10 cellular contexts compared by ENCODE assay signal in the genomic region with DNA sequence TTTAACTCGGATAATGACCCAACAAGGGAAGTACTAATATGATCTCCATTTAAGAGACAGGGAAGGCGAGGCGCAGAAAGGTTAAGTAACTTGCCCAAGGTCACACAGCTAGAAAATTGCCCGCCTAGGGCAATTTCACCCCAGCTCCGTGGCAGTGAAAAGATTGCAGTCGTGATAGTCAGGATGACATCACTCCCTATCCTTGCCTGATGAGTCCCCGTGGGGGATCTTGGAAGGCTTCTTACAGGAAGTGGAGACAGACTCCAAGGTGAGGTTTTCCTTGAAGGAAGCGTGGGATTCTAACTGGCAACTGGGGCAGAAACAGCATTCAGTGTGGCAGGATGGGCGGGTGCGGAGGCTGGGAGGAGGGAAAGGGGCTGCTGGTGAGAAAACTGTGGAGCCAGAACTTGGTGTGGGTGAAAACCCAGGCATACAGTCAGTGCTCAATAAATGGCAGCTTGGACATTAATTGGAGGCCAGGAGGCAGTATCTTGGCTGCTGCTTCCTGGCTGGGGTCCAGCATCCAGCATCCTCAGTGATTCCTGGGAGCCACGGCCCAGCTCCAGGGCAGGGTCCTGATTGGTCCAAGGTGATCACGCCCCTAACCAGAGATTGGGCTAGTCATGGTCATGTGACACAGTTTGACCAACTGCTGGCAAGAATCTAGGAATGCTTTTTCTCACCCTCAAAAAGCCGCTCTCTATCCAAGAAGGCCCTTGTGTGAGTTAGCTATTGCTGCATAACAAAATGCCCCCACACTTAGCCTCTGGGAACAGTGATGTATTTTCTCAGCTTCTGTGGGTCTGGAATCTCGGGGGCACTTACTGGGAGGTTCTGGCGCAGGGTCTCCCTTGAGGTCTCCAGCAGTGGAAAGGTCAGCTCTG.
DNase-seq lines count a peak whose midpoint lies in the region; ATAC-seq, FAIRE-seq and TF ChIP-seq lines count a peak whose summit lies in the region.
"Had no signal": no experiment of that assay in that cellular context is flagged by ENCODE, and none has a peak within 500 bp of the region (broad histone marks: within the 10 kb centered on the region; RNA-seq: fewer than 3 reads in every experiment).

No MANE protein-coding gene starts in this region.

- H3K4me3 ChIP-seq in bronchial epithelial cell (ENCODE audit: low read depth, low read length) (no peak overlapping the region), mesendoderm (ENCODE audit: low read length) (no peak overlapping the region)

- DNase-seq in A172 (ENCODE audit: low spot score) (peak; percentile 79), HK-2 (ENCODE audit: unreplicated experiment) (peak; percentile 57), bronchial epithelial cell (ENCODE audit: low read depth) (peak; percentile 76), mesendoderm (peak; percentile 90), GOT3 (lab: John Stamatoyannopoulos, UW) (no peak), HuH-7 (ENCODE audit: low spot score) (no peak)
- no peak for DNase-seq in activated naive CD8-positive, alpha-beta T cell treated with anti-CD3 and anti-CD28 coated beads, Interleukin-2, amount 50 U/mL, for 24 hours
- DNase-seq: CD4-positive, CD25-positive, alpha-beta regulatory T cell; NCI-H1092 treated with DMSO at 0.1 percent for 48 hours had no signal

- no peak overlapping the region for H3K18ac ChIP-seq in mesendoderm (ENCODE audit: low read length)

- H3K36me3 ChIP-seq in bronchial epithelial cell (ENCODE audit: control insufficient read depth, insufficient read depth, low read length) (no peaks in the 10 kb centered on the region), mesendoderm (ENCODE audit: control insufficient read depth, insufficient read depth, low read length) (no peaks in the 10 kb centered on the region)

- no peak overlapping the region for H4K5ac ChIP-seq in mesendoderm (ENCODE audit: low read length)

- no peak overlapping the region for H4K8ac ChIP-seq in mesendoderm (ENCODE audit: low read depth, low read length)

- no peak overlapping the region for H3K9ac ChIP-seq in mesendoderm (ENCODE audit: low read length)

- ATAC-seq in GM18505 (IDR thresholded peaks at IDR 0.05; ENCODE audit: unreplicated experiment), result no peak
- ATAC-seq in activated naive CD8-positive, alpha-beta T cell treated with anti-CD3 and anti-CD28 coated beads, Interleukin-2, amount 50 U/mL, for 24 hours, result no peak

- peaks cover 58% of the 10 kb centered on the region for H3K4me1 Mint-ChIP-seq in activated naive CD8-positive, alpha-beta T cell treated with anti-CD3 and anti-CD28 coated beads, Interleukin-2, amount 50 U/mL, for 24 hours

- no peak overlapping the region for H2BK120ac ChIP-seq in mesendoderm (ENCODE audit: low read depth, low read length)

- H3K27ac ChIP-seq in mesendoderm (ENCODE audit: low read depth, low read length), result no peak overlapping the region

- no CpG with 5 or more reads among the region's 15 CpGs for WGBS in mesendoderm (ENCODE audit: extremely low coverage, insufficient coverage, low lambda C conversion rate)

- H3K9me3 Mint-ChIP-seq in activated naive CD8-positive, alpha-beta T cell treated with anti-CD3 and anti-CD28 coated beads, Interleukin-2, amount 50 U/mL, for 24 hours, result no peaks in the 10 kb centered on the region
- H3K9me3 Mint-ChIP-seq: CD4-positive, CD25-positive, alpha-beta regulatory T cell had no signal

- TF ChIP-seq CTCF in bronchial epithelial cell (IDR thresholded peaks at IDR 0.05; ENCODE audit: insufficient read depth, low read length, severe bottlenecking), result no peak

- no peak overlapping the region for H2BK5ac ChIP-seq in mesendoderm (ENCODE audit: low read length)

- H3K4ac ChIP-seq in mesendoderm (ENCODE audit: low read depth, low read length), result no peak overlapping the region

- H3K36me3 Mint-ChIP-seq in activated naive CD8-positive, alpha-beta T cell treated with anti-CD3 and anti-CD28 coated beads, Interleukin-2, amount 50 U/mL, for 24 hours (ENCODE audit: low read depth), result no peaks in the 10 kb centered on the region
- H3K36me3 Mint-ChIP-seq: CD4-positive, CD25-positive, alpha-beta regulatory T cell had no signal

- no peak overlapping the region for H2AK5ac ChIP-seq in mesendoderm (ENCODE audit: low read length)

- no peak overlapping the region for H3K4me2 ChIP-seq in mesendoderm (ENCODE audit: low read length)

- no peaks in the 10 kb centered on the region for H3K79me2 ChIP-seq in mesendoderm (ENCODE audit: control insufficient read depth, insufficient read depth, low read length)

- H3K56ac ChIP-seq in mesendoderm (ENCODE audit: low read length), result no peak overlapping the region

- peaks cover 9% of the 10 kb centered on the region for H3K27me3 Mint-ChIP-seq in activated naive CD8-positive, alpha-beta T cell treated with anti-CD3 and anti-CD28 coated beads, Interleukin-2, amount 50 U/mL, for 24 hours

- no peak for TF ChIP-seq POLR2A in GM18505 (IDR thresholded peaks at IDR 0.05; ENCODE audit: borderline replicate concordance, extremely low read depth, insufficient read depth, insufficient read length)

- no peak overlapping the region for H2BK15ac ChIP-seq in mesendoderm (replicated peaks; ENCODE audit: low read depth)

- FAIRE-seq in bronchial epithelial cell (lab: Jason Lieb, UNC), result no peak

- H3K27ac Mint-ChIP-seq in activated naive CD8-positive, alpha-beta T cell treated with anti-CD3 and anti-CD28 coated beads, Interleukin-2, amount 50 U/mL, for 24 hours, result no peak overlapping the region
- H3K27ac Mint-ChIP-seq: CD4-positive, CD25-positive, alpha-beta regulatory T cell had no signal

- no peaks in the 10 kb centered on the region for H3K27me3 ChIP-seq in bronchial epithelial cell (ENCODE audit: control insufficient read depth, insufficient read depth, low read length)
- H3K27me3 ChIP-seq in mesendoderm (ENCODE audit: insufficient read depth, low read length, poor library complexity), result no peaks in the 10 kb centered on the region

- H3K4me3 Mint-ChIP-seq in activated naive CD8-positive, alpha-beta T cell treated with anti-CD3 and anti-CD28 coated beads, Interleukin-2, amount 50 U/mL, for 24 hours, result no peak overlapping the region

- H3K23ac ChIP-seq in mesendoderm (ENCODE audit: low read length), result no peak overlapping the region

- H3K4me1 ChIP-seq in mesendoderm (ENCODE audit: control insufficient read depth, low read depth, low read length), result peaks cover 3% of the 10 kb centered on the region

- H3K79me1 ChIP-seq in mesendoderm (ENCODE audit: low read length), result no peaks in the 10 kb centered on the region

Comparison
In these comparisons a context has a peak if more than half of its experiments do, and no peak if none do; other contexts are left out.
1. DNase-seq: peak in A172 (single experiment), HK-2 (single experiment), bronchial epithelial cell (single experiment) and mesendoderm (single experiment); none in GOT3 (single experiment), HuH-7 (single experiment) and activated naive CD8-positive, alpha-beta T cell treated with anti-CD3 and anti-CD28 coated beads, Interleukin-2, amount 50 U/mL, for 24 hours (single experiment).